20 cellular contexts compared by ENCODE assay signal in the genomic region with DNA sequence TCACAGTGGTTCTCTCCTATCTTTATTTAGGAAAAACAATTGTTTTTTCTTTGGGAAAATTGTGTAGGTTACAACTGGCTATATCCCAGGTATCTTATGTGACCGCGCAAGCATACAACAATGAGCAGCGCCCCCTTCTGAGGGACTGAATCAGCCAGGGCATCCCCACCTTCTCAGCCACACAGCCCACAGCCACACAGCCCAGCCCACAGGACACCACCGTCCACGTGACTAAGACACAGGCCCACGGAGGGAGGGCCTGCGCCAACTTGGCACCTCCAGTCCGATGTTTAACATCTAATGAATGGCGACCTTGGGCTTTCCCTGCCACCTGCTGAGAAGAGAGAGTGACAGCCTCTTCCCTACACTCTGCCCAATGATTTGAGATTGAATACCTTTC.
"Had no signal": no experiment of that assay in that cellular context is flagged by ENCODE, and none has a peak within 500 bp of the region (broad histone marks: within the 10 kb centered on the region; RNA-seq: fewer than 3 reads in every experiment).

No MANE protein-coding gene starts in this region.

- DNase-seq: activated CD4-positive, alpha-beta T cell treated with anti-CD3 and anti-CD28 coated beads for 1 hour; activated CD4-positive, alpha-beta T cell treated with anti-CD3 and anti-CD28 coated beads, Interleukin-2, amount 50 U/mL, for 48 hours; activated naive CD4-positive, alpha-beta T cell; mucosa of descending colon; naive thymus-derived CD8-positive, alpha-beta T cell; nucleus accumbens; right cardiac atrium; stimulated activated CD4-positive, alpha-beta T cell treated with anti-CD3 and anti-CD28 coated beads, Interleukin-15, amount 100 ng/mL, for 24 hours; stimulated activated CD4-positive, alpha-beta T cell treated with anti-CD3 and anti-CD28 coated beads, Interleukin-4, amount 100 ng/mL, for 1 hour; stimulated activated naive CD4-positive, alpha-beta T cell treated with Interleukin-2 at 50 U/mL for 16 hours had no signal

- H3K27me3 ChIP-seq: cardiac muscle cell, hepatocyte, left lung, suprapubic skin had no signal

- H3K9me3 ChIP-seq: left lung, suprapubic skin had no signal

- H3K36me3 Mint-ChIP-seq: type B pancreatic cell had no signal

- H3K9me3 Mint-ChIP-seq: naive thymus-derived CD8-positive, alpha-beta T cell; type B pancreatic cell had no signal

- H3K79me2 ChIP-seq: hepatocyte had no signal

- H3K36me3 ChIP-seq: cardiac muscle cell, left lung, suprapubic skin had no signal

- H2AFZ ChIP-seq: hepatocyte had no signal

- ATAC-seq: esophagus mucosa, left lung, mucosa of descending colon, right cardiac atrium, SK-N-SH treated with all-trans-retinoic acid at 6 μM for 48 hours had no signal

- H3K27ac Mint-ChIP-seq: progenitor cell of endocrine pancreas, type B pancreatic cell had no signal

- H3K4me2 ChIP-seq: hepatocyte had no signal

- H3K27me3 Mint-ChIP-seq: naive thymus-derived CD8-positive, alpha-beta T cell; type B pancreatic cell had no signal

- H3K4me3 Mint-ChIP-seq: type B pancreatic cell had no signal

- H3K27ac ChIP-seq: cardiac muscle cell, hepatocyte, left lung, skin epidermis, suprapubic skin, VCaP had no signal

- H3K4me3 ChIP-seq: cardiac muscle cell, hepatocyte, left lung, mucosa of descending colon, skin epidermis, suprapubic skin had no signal
